ENCODE assay signal across 8 cellular contexts in the genomic region with DNA sequence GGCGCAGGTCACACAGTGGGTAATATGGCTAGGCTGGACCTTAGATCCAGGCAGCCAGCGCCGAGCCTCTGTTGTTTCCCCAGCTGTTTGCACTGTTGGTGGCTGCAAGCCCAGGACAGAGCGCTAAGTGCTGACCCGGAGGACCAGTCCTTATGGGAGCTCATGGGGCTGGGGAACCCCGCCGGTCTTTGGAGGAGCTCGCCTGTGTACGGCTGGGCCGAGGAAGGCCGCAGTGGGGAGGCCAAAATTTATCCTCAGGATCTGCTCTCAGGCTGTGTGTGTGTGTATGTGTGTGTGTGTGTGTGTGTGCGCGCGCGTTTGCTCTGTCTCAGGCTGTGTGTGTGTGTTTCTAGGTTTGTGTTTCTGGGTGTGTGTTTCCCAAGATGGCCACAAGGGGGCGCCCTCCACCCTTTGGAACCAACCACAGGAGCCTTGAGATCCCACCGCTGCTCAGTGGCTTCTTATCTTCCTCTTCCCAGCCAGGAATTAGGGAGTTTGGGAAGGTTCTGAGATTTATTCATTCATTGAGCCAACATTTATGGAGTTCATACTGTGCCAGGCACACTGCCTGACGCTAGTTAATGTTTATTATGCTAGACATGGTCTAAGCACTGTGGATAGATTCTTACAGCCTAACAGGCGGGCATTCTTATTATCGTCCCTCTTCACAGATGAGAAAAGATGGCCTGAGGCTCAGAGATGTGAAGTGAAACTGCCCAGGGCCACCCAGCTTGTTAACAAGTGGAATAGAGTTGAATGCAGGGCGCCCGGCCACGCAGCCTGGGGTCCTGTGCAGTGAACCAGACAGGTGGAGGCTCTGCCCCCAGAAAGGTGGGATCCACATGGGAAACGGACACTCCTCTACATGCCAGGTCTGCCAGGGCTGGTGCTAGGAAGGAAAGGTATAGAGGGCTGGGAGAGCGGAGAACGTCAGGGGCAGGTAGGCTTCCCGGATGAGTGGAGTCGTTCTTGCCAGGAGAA. TPM values are rescaled to one million over a fixed set of nuclear protein-coding genes. Genes with fewer than 3 reads are reported as not detected.
DNase-seq lines count a peak whose midpoint lies in the region; ATAC-seq and TF ChIP-seq lines count a peak whose summit lies in the region.

No MANE protein-coding gene starts in this region.

- POLR2A ChIA-PET in A673 (lab: Charles Lee; ENCODE audit: low non-redundant PET) = no interaction called here

- peak; percentile 89 for TF ChIP-seq CTCF in A673 (conservative IDR thresholded peaks at IDR 0.05; ENCODE audit: low read depth, low read length)
- peak; percentile 79 for TF ChIP-seq CTCF in GM13977 (IDR thresholded peaks at IDR 0.05; ENCODE audit: extremely low read depth, insufficient read depth, missing control alignments)
- TF ChIP-seq CTCF in dorsolateral prefrontal cortex (IDR thresholded peaks at IDR 0.05 in 54 of 56, conservative IDR thresholded peaks at IDR 0.05 in 2 of 56; ENCODE audit: low read depth in 1 of 56, partially characterized antibody in 56 of 56) = peak; percentile 69 to 96 (median 86)

- H3K27me3 ChIP-seq in A673 (replicated peaks; ENCODE audit: insufficient read depth, low read depth, low read length, poor library complexity) (peaks cover 5% of the 10 kb centered on the region), dorsolateral prefrontal cortex (peaks cover 0 to 5% (median 0%) of the 10 kb centered on the region in 45 donors)

- H3K36me3 ChIP-seq in A673 (ENCODE audit: insufficient read depth, low read length, poor library complexity, severe bottlenecking) = no peaks in the 10 kb centered on the region

- no peaks in the 10 kb centered on the region for H3K9me3 ChIP-seq in A673 (ENCODE audit: low read depth, low read length, poor library complexity, severe bottlenecking)

- DNase-seq in A673 (ENCODE audit: low spot score) (peak; percentile 83), GM13977 (ENCODE audit: low spot score) (peak; percentile 75), NCI-H226 (peak; percentile 43), dorsolateral prefrontal cortex (peak; percentile 73 to 91 (median 84)), medulla oblongata (ENCODE audit: extremely low spot score) (peak; percentile 84)
- DNase-seq in activated CD4-positive, alpha-beta T cell treated with anti-CD3 and anti-CD28 coated beads, Interleukin-2, amount 50 U/mL, for 1 hour = peak; percentile 68
- peak; percentile 45 to 46 for DNase-seq in stimulated activated CD8-positive, alpha-beta memory T cell treated with anti-CD3 and anti-CD28 coated beads, Interleukin-2, amount 100 ng/mL, for 1 hour (ENCODE audit: low read depth in 2 of 2)

- CTCF ChIA-PET in A673 (lab: Charles Lee) = interaction anchor here (0.6 to 1.0 kb wide), 3 partner anchors 17 to 106 kb away, joined by 3 to 5 read pairs (median 4); no protein-coding TSS in a partner anchor

- intact Hi-C loops in A673 (cut with micrococcal nuclease; ENCODE audit: unreplicated experiment) = no loop called here
- intact Hi-C loops in dorsolateral prefrontal cortex (cut with DNase I) = loop anchor here in 1 of 2 donors (5.0 kb wide), 1 partner anchor 53 kb away; no protein-coding TSS in a partner anchor

- no TSS peak for BruUV-seq in A673 (replicated peaks; lab: Mats Ljungman, UMichigan)

- ATAC-seq in HG03280 (IDR thresholded peaks at IDR 0.05; ENCODE audit: unreplicated experiment) = no peak

- in situ Hi-C loops in GM13977 (cut with MboI; ENCODE audit: low pct_unique_long_range_greater_than_20kb, low sequenced_read_pairs, unreplicated experiment) = no loop called here

- peaks cover 4% of the 10 kb centered on the region for H3K4me1 ChIP-seq in A673 (ENCODE audit: insufficient read depth, low read length, poor library complexity, severe bottlenecking)

- H3K27ac ChIP-seq in A673 (ENCODE audit: low read depth, low read length, poor library complexity, severe bottlenecking) (no peak overlapping the region), dorsolateral prefrontal cortex (peak overlapping the region in 40 of 59 donors; percentile 5 to 84 (median 48))

- H3K4me3 ChIP-seq in A673 (ENCODE audit: low read depth, low read length, poor library complexity, severe bottlenecking) (no peak overlapping the region), dorsolateral prefrontal cortex (peak overlapping the region in 11 of 59 donors; percentile 0 to 47 (median 21))

RNA-seq across cellular contexts. Expression of a gene that starts 13.0 kb away (rescaled TPM):
- total RNA-seq in A673 (2021) (not detected in 2 replicates), dorsolateral prefrontal cortex (1 to 10 TPM in 5 of 120 experiments, under 1 TPM in 5, not detected in 110; 0.65 to 1.8 (median 1.0) TPM)

RNA-seq across cellular contexts. Expression of a gene that starts 14.6 kb away (rescaled TPM):
- total RNA-seq in A673 (2021) (15.4 and 16.5 TPM in 2 replicates), dorsolateral prefrontal cortex (10 to 100 TPM; 19.7 to 65.4 (median 34.3) TPM)

RNA-seq across cellular contexts. Expression of a gene that starts 31.0 kb away (rescaled TPM):
- total RNA-seq in A673 (2021) (not detected in 2 replicates), dorsolateral prefrontal cortex (10 to 100 TPM in 94 of 120 experiments, 1 to 10 TPM in 26; 6.0 to 28.7 (median 12.4) TPM)

RNA-seq across cellular contexts. Expression of a gene that starts 36.2 kb away (rescaled TPM):
- total RNA-seq in A673 (2021) = not detected in 2 replicates
- 10 to 100 TPM; 41.1 to 95.4 (median 71.8) TPM for total RNA-seq in dorsolateral prefrontal cortex
